8 cellular contexts compared by ENCODE assay signal in the genomic region with DNA sequence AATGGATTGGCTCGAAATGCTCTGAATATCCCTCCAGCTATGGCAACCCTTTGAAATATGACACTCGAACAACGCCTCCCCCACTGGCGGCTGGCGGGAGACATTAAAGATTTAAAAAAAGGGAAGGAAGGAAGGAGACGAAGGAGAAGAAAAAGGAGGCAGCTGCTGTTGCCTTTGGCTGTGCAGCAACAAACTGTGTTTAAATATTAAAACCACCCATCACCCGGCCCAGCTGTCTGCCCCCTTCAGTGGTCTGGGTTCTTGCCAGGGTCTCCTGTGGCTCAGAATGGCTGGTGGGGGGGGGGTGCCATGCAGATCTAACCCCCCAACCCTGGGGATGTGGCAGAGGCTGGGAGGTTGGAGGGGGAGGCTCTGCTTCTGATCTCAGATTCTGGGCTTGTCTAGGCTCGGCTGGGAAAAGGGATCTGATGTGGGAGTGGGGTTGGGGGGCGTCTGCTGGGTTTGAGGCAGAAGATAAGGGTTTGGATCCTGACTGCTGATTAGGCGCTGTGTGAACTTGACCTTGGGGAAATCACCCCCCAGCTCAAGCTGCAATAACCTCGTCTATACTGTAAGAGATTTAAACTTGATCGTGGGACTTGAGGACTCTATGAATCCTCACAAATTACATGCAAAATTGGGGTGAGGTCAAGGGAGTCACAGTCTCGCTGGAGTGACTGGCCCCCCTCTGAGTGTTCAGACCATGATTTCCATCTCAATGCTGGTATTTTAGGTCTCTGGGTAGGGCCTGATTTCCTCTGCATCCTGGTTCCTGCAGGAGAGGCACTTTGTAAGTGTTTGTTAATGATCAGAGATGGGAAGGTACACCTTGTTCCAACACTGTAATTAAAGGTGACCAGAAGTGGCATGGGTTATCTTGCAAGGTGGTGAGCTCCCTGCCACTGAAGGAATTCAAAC. TPM values are rescaled to one million over a fixed set of nuclear protein-coding genes. Genes with fewer than 3 reads are reported as not detected.
DNase-seq lines count a peak whose midpoint lies in the region; ATAC-seq and TF ChIP-seq lines count a peak whose summit lies in the region.
"Had no signal": no experiment of that assay in that cellular context is flagged by ENCODE, and none has a peak within 500 bp of the region (broad histone marks: within the 10 kb centered on the region; RNA-seq: fewer than 3 reads in every experiment).

No MANE protein-coding gene starts in this region.

- H3K36me3 ChIP-seq in GM23248 (ENCODE audit: low read depth) (no peaks in the 10 kb centered on the region), SK-N-MC (ENCODE audit: insufficient read depth, low read length) (no peaks in the 10 kb centered on the region)

- H3K4me2 ChIP-seq in GM23248 (ENCODE audit: unreplicated experiment), result no peak overlapping the region

- WGBS in GM23248 (ENCODE audit: low coverage in 1 of 2, low lambda C conversion rate in 2 of 2, missing lambda C conversion rate in 2 of 2), 2 experiments, result 8 to 9% methylated on average over 13 of the region's 13 CpGs

- H3K9me2 ChIP-seq in GM23248 (ENCODE audit: insufficient read depth), result no peaks in the 10 kb centered on the region

- H3K4me1 ChIP-seq in GM23248 (ENCODE audit: insufficient read depth), result no peaks in the 10 kb centered on the region

- in situ Hi-C loops in GM23248 (cut with MboI), result loop anchor here (5.0 kb wide), 1 partner anchor 429 kb away; no protein-coding TSS in a partner anchor

- no peak overlapping the region for H3K9ac ChIP-seq in GM23248
- no peak overlapping the region for H3K9ac ChIP-seq in SK-N-MC (ENCODE audit: insufficient read length)

- no peaks in the 10 kb centered on the region for H4K20me1 ChIP-seq in GM23248 (ENCODE audit: insufficient read depth)

- H3K27me3 ChIP-seq in GM23248 (replicated peaks; ENCODE audit: insufficient read depth), result peaks cover 43% of the 10 kb centered on the region

- no peak for TF ChIP-seq CTCF in GM10266 (IDR thresholded peaks at IDR 0.05; ENCODE audit: control insufficient read depth, insufficient read depth, low read depth, missing control alignments)

- H3K27ac ChIP-seq in GM23248 (no peak overlapping the region), SK-N-MC (peak overlapping the region; percentile 73)

- no peaks in the 10 kb centered on the region for H3K79me2 ChIP-seq in GM23248 (ENCODE audit: insufficient read depth)

- no peak for ATAC-seq in GM18511 (IDR thresholded peaks at IDR 0.05; ENCODE audit: unreplicated experiment)

- no peak overlapping the region for H2AFZ ChIP-seq in GM23248

- H3K9me3 ChIP-seq in GM23248 (ENCODE audit: low read depth), result no peaks in the 10 kb centered on the region
- H3K9me3 ChIP-seq in SK-N-MC (ENCODE audit: low read depth, low read length), result no peaks in the 10 kb centered on the region

- DNase-seq in GM23248 (peak; percentile 12), NCI-H1092 (lab: John Stamatoyannopoulos, UW) (peak; percentile 77), SK-N-MC (ENCODE audit: low read depth, low spot score) (peak; percentile 75), myocyte (ENCODE audit: low read depth) (peak; percentile 94), GM10266 (ENCODE audit: extremely low spot score) (no peak), GOT3 (lab: John Stamatoyannopoulos, UW) (no peak)
- DNase-seq: occipital lobe had no signal

- H3K4me3 ChIP-seq in GM23248 (no peak overlapping the region), SK-N-MC (peak overlapping the region; percentile 47)

- H3F3A ChIP-seq in GM23248 (ENCODE audit: insufficient read depth), result no peaks in the 10 kb centered on the region

RNA-seq across cellular contexts. Expression of gene BLCAP, which starts 40.3 kb away (rescaled TPM):
- 80.0 and 83.7 TPM in 2 replicates for total RNA-seq in GM23248 (2014; rRNA removed; shearing (Covaris generic))
- polyA plus RNA-seq in GM23248 (2016; fragmentation: Nextera tagmentation; extraction: Ambion mirVana), result 97.5 and 100 TPM in 2 replicates
- 668 and 741 TPM in 2 replicates for total RNA-seq in myocyte
- polyA plus RNA-seq in myocyte (2012), result 165 TPM

RNA-seq across cellular contexts. Expression of gene NNAT, which starts 46.9 kb away (rescaled TPM):
- total RNA-seq in GM23248 (2014; rRNA removed; shearing (Covaris generic)), result not detected in 2 replicates
- polyA plus RNA-seq in GM23248 (2016; fragmentation: Nextera tagmentation; extraction: Ambion mirVana), result 0.32 and 0.90 TPM in 2 replicates
- total RNA-seq in myocyte, result 0.19 TPM in 1 of 2 replicates, not detected in the other
- 5.1 TPM for polyA plus RNA-seq in myocyte (2012)

Comparison
In these comparisons a context has a peak if more than half of its experiments do, and no peak if none do; other contexts are left out.
1. DNase-seq: peak in GM23248 (single experiment), NCI-H1092 (single experiment), SK-N-MC (single experiment) and myocyte (single experiment); none in GM10266 (single experiment) and GOT3 (single experiment).